In genomic region chr3:162710332-162711112, GRCh38 we compare ENCODE assay signal across 31 cellular contexts.
"Had no signal": no experiment of that assay in that cellular context is flagged by ENCODE, and none has a peak within 500 bp of the region (broad histone marks: within the 10 kb centered on the region; RNA-seq: fewer than 3 reads in every experiment).

No MANE protein-coding gene starts in this region.

- H3K4me3 ChIP-seq: ascending aorta, breast epithelium, cardiac muscle cell, colonic mucosa, dorsolateral prefrontal cortex had no signal

- ATAC-seq: activated CD4-positive, alpha-beta T cell treated with anti-CD3 and anti-CD28 coated beads for 36 hours; activated CD8-positive, alpha-beta memory T cell treated with anti-CD3 and anti-CD28 coated beads, Interleukin-2, amount 10 ng/mL, durations not matched to agents 7 days and 5 days; activated CD8-positive, alpha-beta T cell treated with anti-CD3 and anti-CD28 coated beads, Interleukin-2, amount 10 ng/mL, durations not matched to agents 7 days and 5 days; activated naive CD4-positive, alpha-beta T cell treated with anti-CD3 and anti-CD28 coated beads, Interleukin-2, amount 50 U/mL, for 72 hours; activated T-cell treated with anti-CD3 and anti-CD28 coated beads, Interleukin-2, amount 50 U/mL, for 72 hours; esophagus mucosa; T-cell; T-helper 17 cell had no signal

- H3K9me3 ChIP-seq: ascending aorta, breast epithelium, colonic mucosa had no signal

- H3K27ac ChIP-seq: ascending aorta, breast epithelium, cardiac muscle cell, colonic mucosa, dorsolateral prefrontal cortex had no signal

- H3K4me1 ChIP-seq: ascending aorta, breast epithelium, colonic mucosa had no signal

- H3K36me3 ChIP-seq: ascending aorta, breast epithelium, cardiac muscle cell, colonic mucosa had no signal

- DNase-seq: activated CD4-positive, alpha-beta memory T cell treated with anti-CD3 and anti-CD28 coated beads for 36 hours; activated CD4-positive, alpha-beta T cell treated with anti-CD3 and anti-CD28 coated beads for 36 hours; activated CD4-positive, alpha-beta T cell treated with anti-CD3 and anti-CD28 coated beads, Interleukin-2, amount 10 ng/mL, durations not matched to agents 24 days and 14 days; activated CD4-positive, CD25-positive, alpha-beta regulatory T cell; activated CD4-positive, CD25-positive, alpha-beta regulatory T cell treated with anti-CD3 and anti-CD28 coated beads, Interleukin-2, amount 50 U/mL, for 72 hours; activated CD8-positive, alpha-beta memory T cell treated with anti-CD3 and anti-CD28 coated beads, Interleukin-2, amount 10 ng/mL, durations not matched to agents 7 days and 5 days; activated CD8-positive, alpha-beta memory T cell treated with anti-CD3 and anti-CD28 coated beads, Interleukin-2, amount 50 U/mL, for 48 hours; activated CD8-positive, alpha-beta T cell treated with anti-CD3 and anti-CD28 coated beads, Interleukin-2, amount 10 ng/mL, durations not matched to agents 7 days and 5 days; activated gamma-delta T cell; activated naive CD4-positive, alpha-beta T cell; activated naive CD4-positive, alpha-beta T cell treated with anti-CD3 and anti-CD28 coated beads, Interleukin-2, amount 10 ng/mL, durations not matched to agents 7 days and 5 days; activated naive CD8-positive, alpha-beta T cell treated with anti-CD3 and anti-CD28 coated beads, Interleukin-2, amount 10 ng/mL, durations not matched to agents 7 days and 5 days; activated T-cell treated with anti-CD3 and anti-CD28 coated beads for 4 hours; activated T-cell treated with anti-CD3 and anti-CD28 coated beads, Interleukin-2, amount 50 U/mL, for 24 hours; activated T-cell treated with anti-CD3 and anti-CD28 coated beads, Interleukin-2, amount 50 U/mL, for 72 hours; central memory CD4-positive, alpha-beta T cell; cerebellar nuclear complex; colonic mucosa; dorsolateral prefrontal cortex; effector memory CD4-positive, alpha-beta T cell; endodermal cell; foreskin fibroblast; head of caudate nucleus; T-cell; T-helper 17 cell; T1000 had no signal

- H3K27me3 ChIP-seq: ascending aorta, breast epithelium, cardiac muscle cell, colonic mucosa, dorsolateral prefrontal cortex had no signal
